1 cellular context compared by ENCODE assay signal in the genomic region with DNA sequence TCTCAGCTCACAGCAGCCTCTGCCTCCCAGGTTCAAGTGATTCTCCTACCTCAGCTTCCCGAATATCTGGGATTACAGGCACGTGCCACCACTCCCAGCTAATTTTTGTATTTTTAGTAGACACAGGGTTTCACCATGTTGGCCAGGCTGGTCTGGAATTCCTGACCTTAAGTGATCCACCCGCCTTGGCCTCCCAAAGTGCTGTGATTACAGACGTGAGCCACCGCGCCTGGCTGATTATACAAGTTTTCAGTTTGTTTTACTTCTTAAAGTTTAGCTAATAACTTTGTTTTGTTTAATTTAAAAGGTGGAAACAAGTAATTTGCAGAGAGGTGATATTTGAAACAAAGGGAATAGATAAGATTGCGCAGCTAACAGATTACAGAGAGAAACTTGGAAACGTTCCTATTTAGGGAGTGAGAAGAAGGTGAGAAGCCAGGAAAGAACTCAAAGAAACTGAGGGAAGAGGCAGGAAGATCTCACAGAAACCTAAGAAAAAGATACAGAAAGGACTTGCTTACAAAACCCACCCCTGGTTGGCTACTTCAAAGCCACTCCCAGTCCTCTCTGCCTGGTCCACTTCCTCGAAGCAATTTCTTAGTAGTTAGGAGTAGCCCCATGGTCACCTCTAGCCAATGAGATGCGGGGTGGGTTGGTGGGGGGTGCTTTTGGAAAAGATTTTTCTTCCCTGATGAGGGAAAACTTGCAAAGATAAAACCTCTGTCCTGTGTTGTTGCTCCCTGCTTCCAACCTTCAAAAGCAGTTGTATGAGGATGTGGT.
A peak's percentile ranks its signal among the peaks of the same experiment; 100 is the strongest.
TF ChIP-seq lines count a peak whose summit lies in the region.

No MANE protein-coding gene starts in this region.

TF ChIP-seq in HEK293, 187 proteins besides CTCF, POLR2A, EP300 and RAD21 (continued from another document):
- no peak for TF ChIP-seq SCRT1 (tag by site-specific recombination; IDR thresholded peaks at IDR 0.05; ENCODE audit: borderline replicate concordance)
- no peak for TF ChIP-seq KLF16 (tag by site-specific recombination; IDR thresholded peaks at IDR 0.05)
- no peak for TF ChIP-seq MEIS1 (CRISPR knock-in tag; IDR thresholded peaks at IDR 0.05; ENCODE audit: borderline replicate concordance)
- no peak for TF ChIP-seq ZNF701 (tag by site-specific recombination; IDR thresholded peaks at IDR 0.05)
- no peak for TF ChIP-seq MYNN (tag by site-specific recombination; IDR thresholded peaks at IDR 0.05; ENCODE audit: borderline replicate concordance)
- TF ChIP-seq WT1 (tag by site-specific recombination; IDR thresholded peaks at IDR 0.05), result 0 out of 2 replicates have a peak, but pooled peaks have one; percentile 30
- TF ChIP-seq ZNF654 (tag by site-specific recombination; IDR thresholded peaks at IDR 0.05; ENCODE audit: low read depth), result no peak
- no peak for TF ChIP-seq ZNF324 (tag by site-specific recombination; IDR thresholded peaks at IDR 0.05)
- TF ChIP-seq ZNF768 (tag by site-specific recombination; IDR thresholded peaks at IDR 0.05), result no peak
- no peak for TF ChIP-seq HOXA7 (CRISPR knock-in tag; IDR thresholded peaks at IDR 0.05; ENCODE audit: borderline replicate concordance)
- TF ChIP-seq ZFP41 (tag by site-specific recombination; IDR thresholded peaks at IDR 0.05; ENCODE audit: borderline replicate concordance), result no peak
- TF ChIP-seq, protein P1, sequence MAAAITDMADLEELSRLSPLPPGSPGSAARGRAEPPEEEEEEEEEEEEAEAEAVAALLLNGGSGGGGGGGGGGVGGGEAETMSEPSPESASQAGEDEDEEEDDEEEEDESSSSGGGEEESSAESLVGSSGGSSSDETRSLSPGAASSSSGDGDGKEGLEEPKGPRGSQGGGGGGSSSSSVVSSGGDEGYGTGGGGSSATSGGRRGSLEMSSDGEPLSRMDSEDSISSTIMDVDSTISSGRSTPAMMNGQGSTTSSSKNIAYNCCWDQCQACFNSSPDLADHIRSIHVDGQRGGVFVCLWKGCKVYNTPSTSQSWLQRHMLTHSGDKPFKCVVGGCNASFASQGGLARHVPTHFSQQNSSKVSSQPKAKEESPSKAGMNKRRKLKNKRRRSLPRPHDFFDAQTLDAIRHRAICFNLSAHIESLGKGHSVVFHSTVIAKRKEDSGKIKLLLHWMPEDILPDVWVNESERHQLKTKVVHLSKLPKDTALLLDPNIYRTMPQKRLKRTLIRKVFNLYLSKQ (tag by site-specific recombination; IDR thresholded peaks at IDR 0.05; ENCODE audit: borderline replicate concordance), result no peak
- 0 out of 2 replicates have a peak, but pooled peaks have one; percentile 7 for TF ChIP-seq OSR2 (tag by site-specific recombination; IDR thresholded peaks at IDR 0.05)
- TF ChIP-seq, protein P2, sequence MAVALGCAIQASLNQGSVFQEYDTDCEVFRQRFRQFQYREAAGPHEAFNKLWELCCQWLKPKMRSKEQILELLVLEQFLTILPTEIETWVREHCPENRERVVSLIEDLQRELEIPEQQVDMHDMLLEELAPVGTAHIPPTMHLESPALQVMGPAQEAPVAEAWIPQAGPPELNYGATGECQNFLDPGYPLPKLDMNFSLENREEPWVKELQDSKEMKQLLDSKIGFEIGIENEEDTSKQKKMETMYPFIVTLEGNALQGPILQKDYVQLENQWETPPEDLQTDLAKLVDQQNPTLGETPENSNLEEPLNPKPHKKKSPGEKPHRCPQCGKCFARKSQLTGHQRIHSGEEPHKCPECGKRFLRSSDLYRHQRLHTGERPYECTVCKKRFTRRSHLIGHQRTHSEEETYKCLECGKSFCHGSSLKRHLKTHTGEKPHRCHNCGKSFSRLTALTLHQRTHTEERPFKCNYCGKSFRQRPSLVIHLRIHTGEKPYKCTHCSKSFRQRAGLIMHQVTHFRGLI (tag by site-specific recombination; IDR thresholded peaks at IDR 0.05), result no peak
- no peak for TF ChIP-seq ZNF266 (tag by site-specific recombination; IDR thresholded peaks at IDR 0.05; ENCODE audit: low read depth)
- TF ChIP-seq ZNF184 (tag by site-specific recombination; IDR thresholded peaks at IDR 0.05), result no peak
- TF ChIP-seq ZNF76 (tag by site-specific recombination; IDR thresholded peaks at IDR 0.05; ENCODE audit: borderline replicate concordance, low read depth), result no peak
- TF ChIP-seq ZNF114 (tag by site-specific recombination; IDR thresholded peaks at IDR 0.05), result no peak
- TF ChIP-seq, protein P3, sequence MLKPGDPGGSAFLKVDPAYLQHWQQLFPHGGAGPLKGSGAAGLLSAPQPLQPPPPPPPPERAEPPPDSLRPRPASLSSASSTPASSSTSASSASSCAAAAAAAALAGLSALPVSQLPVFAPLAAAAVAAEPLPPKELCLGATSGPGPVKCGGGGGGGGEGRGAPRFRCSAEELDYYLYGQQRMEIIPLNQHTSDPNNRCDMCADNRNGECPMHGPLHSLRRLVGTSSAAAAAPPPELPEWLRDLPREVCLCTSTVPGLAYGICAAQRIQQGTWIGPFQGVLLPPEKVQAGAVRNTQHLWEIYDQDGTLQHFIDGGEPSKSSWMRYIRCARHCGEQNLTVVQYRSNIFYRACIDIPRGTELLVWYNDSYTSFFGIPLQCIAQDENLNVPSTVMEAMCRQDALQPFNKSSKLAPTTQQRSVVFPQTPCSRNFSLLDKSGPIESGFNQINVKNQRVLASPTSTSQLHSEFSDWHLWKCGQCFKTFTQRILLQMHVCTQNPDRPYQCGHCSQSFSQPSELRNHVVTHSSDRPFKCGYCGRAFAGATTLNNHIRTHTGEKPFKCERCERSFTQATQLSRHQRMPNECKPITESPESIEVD (tag by site-specific recombination; IDR thresholded peaks at IDR 0.05), result peak; percentile 43; the same call in 1 of the 2 replicates
- no peak for TF ChIP-seq PRDM1 (tag by site-specific recombination; IDR thresholded peaks at IDR 0.05)
- TF ChIP-seq ZNF311 (tag by site-specific recombination; IDR thresholded peaks at IDR 0.05; ENCODE audit: borderline replicate concordance), result no peak
TF ChIP-seq in HEK293: peak in this region for 7.
